8 cellular contexts compared by ENCODE assay signal in the genomic region with DNA sequence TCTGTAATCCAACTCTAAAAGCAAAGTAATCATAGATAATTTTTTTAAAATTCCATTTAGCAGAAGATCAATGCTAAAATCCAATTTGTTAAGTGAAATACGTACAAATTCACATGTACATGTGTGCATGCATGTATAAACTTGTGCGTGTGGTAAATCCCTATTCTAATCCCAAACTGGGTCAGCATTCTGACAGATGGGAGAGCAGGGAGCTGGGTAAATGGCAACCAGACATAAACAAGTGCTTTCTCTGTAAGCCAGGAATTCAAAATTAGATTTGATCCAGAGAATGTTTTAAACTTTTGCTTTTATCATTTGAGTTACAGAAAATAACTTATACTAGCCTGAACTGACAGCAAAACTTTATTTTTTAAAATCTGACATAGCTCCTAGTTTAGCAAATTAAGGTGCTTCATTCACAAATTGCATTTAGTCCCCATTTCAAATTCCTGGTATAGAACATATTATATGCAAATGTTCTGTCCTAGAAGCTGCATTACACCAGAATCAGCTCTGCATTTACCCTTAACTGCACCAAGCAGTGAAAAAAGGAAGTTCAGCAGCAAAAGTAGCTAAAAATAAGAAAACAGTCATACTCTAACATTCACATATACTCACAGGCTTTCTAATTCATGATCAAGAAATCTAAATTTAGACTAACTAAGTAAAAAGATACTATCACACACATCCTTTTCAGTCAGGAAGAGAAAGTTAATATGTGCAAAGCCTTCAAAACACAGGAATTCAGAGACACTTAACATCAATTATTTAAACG. TPM values are rescaled to one million over a fixed set of nuclear protein-coding genes. Genes with fewer than 3 reads are reported as not detected.
DNase-seq lines count a peak whose midpoint lies in the region; ATAC-seq lines count a peak whose summit lies in the region.

No MANE protein-coding gene starts in this region.

- H3K4me1 Mint-ChIP-seq in activated CD4-positive, alpha-beta memory T cell treated with anti-CD3 and anti-CD28 coated beads for 36 hours (ENCODE audit: low read depth): peaks cover 55% of the 10 kb centered on the region

- peaks cover 11 to 18% (median 12%) of the 10 kb centered on the region in 3 donors for H3K4me1 ChIP-seq in skeletal muscle tissue (ENCODE audit: control insufficient read depth in 3 of 3, insufficient read depth in 3 of 3, low read length in 3 of 3)

- no peak overlapping the region for H3K27ac ChIP-seq in skeletal muscle tissue (ENCODE audit: low read depth, low read length)

- intact Hi-C loops in activated CD4-positive, alpha-beta memory T cell treated with anti-CD3 and anti-CD28 coated beads for 36 hours (cut with micrococcal nuclease): loop anchor here (1.0 to 5.0 kb wide), 3 partner anchors 14 to 690 kb away; a partner anchor contains a TSS

- no peaks in the 10 kb centered on the region for H3K27me3 ChIP-seq in skeletal muscle tissue (ENCODE audit: control insufficient read depth in 3 of 3, insufficient read depth in 3 of 3, low read length in 3 of 3)

- ATAC-seq in GM19455 (IDR thresholded peaks at IDR 0.05; ENCODE audit: unreplicated experiment) (peak; percentile 96), HG03378 (IDR thresholded peaks at IDR 0.05; ENCODE audit: unreplicated experiment) (peak; percentile 96)

- peak overlapping the region in 2 of 3 donors; percentile 10 to 16 for H3K9ac ChIP-seq in skeletal muscle tissue (ENCODE audit: low read depth in 1 of 3, low read length in 3 of 3)

- no peaks in the 10 kb centered on the region for H3K36me3 ChIP-seq in skeletal muscle tissue (ENCODE audit: control insufficient read depth in 3 of 3, insufficient read depth in 3 of 3, low read length in 3 of 3)

- no peak overlapping the region for H3K4me3 Mint-ChIP-seq in activated CD4-positive, alpha-beta memory T cell treated with anti-CD3 and anti-CD28 coated beads for 36 hours

- peak overlapping the region in 1 of 3 donors; percentile 12 for H3K4me3 ChIP-seq in skeletal muscle tissue (ENCODE audit: low read length in 3 of 3)

- H3K27ac Mint-ChIP-seq in activated CD4-positive, alpha-beta memory T cell treated with anti-CD3 and anti-CD28 coated beads for 36 hours: peak overlapping the region; percentile 59

- H3K36me3 Mint-ChIP-seq in activated CD4-positive, alpha-beta memory T cell treated with anti-CD3 and anti-CD28 coated beads for 36 hours: peaks cover 5% of the 10 kb centered on the region

- DNase-seq in DMS 273 (lab: John Stamatoyannopoulos, UW; ENCODE audit: unreplicated experiment) (peak; percentile 42), NCI-H2081 treated with DMSO at 0.1 percent for 48 hours (lab: John Stamatoyannopoulos, UW) (no peak), NCI-H146 treated with DMSO at 0.1 percent for 48 hours (lab: John Stamatoyannopoulos, UW; ENCODE audit: unreplicated experiment) (no peak), NK-92 (lab: John Stamatoyannopoulos, UW; ENCODE audit: unreplicated experiment) (no peak)
- DNase-seq in activated CD4-positive, alpha-beta memory T cell treated with anti-CD3 and anti-CD28 coated beads for 36 hours: no peak

- H3K27me3 Mint-ChIP-seq in activated CD4-positive, alpha-beta memory T cell treated with anti-CD3 and anti-CD28 coated beads for 36 hours: no peaks in the 10 kb centered on the region

- H3K9me3 ChIP-seq in skeletal muscle tissue (ENCODE audit: control insufficient read depth in 3 of 3, low read length in 3 of 3): no peaks in the 10 kb centered on the region

- POLR2A ChIA-PET in activated CD4-positive, alpha-beta memory T cell treated with anti-CD3 and anti-CD28 coated beads for 36 hours (lab: Charles Lee): interaction anchor here (0.8 kb wide), 1 partner anchor 30 kb away, joined by 4 read pairs; no protein-coding TSS in a partner anchor

- CTCF ChIA-PET in activated CD4-positive, alpha-beta memory T cell treated with anti-CD3 and anti-CD28 coated beads for 36 hours (lab: Charles Lee): interaction anchor here (0.7 to 2.5 kb wide), 6 partner anchors 10 to 309 kb away, joined by 3 to 9 read pairs (median 6); no protein-coding TSS in a partner anchor

- H3K9me3 Mint-ChIP-seq in activated CD4-positive, alpha-beta memory T cell treated with anti-CD3 and anti-CD28 coated beads for 36 hours: no peaks in the 10 kb centered on the region

RNA-seq across cellular contexts. Expression of a gene that starts 32.6 kb away (rescaled TPM):
- 10 to 100 TPM; 15.3 to 15.5 TPM for total RNA-seq in activated CD4-positive, alpha-beta memory T cell treated with anti-CD3 and anti-CD28 coated beads for 36 hours
- 14.6 TPM for total RNA-seq in skeletal muscle tissue
